1 cellular context compared by ENCODE assay signal in the genomic region with DNA sequence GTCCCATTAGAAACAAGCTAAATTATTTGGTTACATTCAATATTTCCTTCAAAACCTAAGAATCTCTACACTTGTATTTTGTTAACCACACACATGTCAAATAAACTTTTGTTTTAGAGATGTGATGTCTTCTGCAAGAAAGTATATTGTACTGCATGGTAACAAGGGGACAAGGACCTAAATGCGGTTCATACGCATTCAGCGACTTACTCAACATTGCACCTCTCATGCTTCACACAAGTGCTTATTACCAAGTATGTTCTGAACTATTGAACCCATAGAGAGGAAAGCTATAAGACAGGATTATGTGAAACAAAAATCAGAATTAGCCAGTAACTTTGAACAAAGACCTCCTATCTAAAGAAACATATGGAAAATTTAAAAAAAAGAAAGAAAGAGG.
TF ChIP-seq lines count a peak whose summit lies in the region.

No MANE protein-coding gene starts in this region.

TF ChIP-seq in HEK293, 187 proteins besides CTCF, POLR2A, EP300 and RAD21:
- TF ChIP-seq ZBTB1 (tag by site-specific recombination; IDR thresholded peaks at IDR 0.05) (no peak), ZNF791 (tag by site-specific recombination; IDR thresholded peaks at IDR 0.05) (no peak), ZNF23 (tag by site-specific recombination; IDR thresholded peaks at IDR 0.05; ENCODE audit: borderline replicate concordance) (no peak), GLI2 (tag by site-specific recombination; IDR thresholded peaks at IDR 0.05; ENCODE audit: borderline replicate concordance, low read depth) (no peak), ZNF785 (tag by site-specific recombination; IDR thresholded peaks at IDR 0.05) (no peak)
- TF ChIP-seq, protein P1, sequence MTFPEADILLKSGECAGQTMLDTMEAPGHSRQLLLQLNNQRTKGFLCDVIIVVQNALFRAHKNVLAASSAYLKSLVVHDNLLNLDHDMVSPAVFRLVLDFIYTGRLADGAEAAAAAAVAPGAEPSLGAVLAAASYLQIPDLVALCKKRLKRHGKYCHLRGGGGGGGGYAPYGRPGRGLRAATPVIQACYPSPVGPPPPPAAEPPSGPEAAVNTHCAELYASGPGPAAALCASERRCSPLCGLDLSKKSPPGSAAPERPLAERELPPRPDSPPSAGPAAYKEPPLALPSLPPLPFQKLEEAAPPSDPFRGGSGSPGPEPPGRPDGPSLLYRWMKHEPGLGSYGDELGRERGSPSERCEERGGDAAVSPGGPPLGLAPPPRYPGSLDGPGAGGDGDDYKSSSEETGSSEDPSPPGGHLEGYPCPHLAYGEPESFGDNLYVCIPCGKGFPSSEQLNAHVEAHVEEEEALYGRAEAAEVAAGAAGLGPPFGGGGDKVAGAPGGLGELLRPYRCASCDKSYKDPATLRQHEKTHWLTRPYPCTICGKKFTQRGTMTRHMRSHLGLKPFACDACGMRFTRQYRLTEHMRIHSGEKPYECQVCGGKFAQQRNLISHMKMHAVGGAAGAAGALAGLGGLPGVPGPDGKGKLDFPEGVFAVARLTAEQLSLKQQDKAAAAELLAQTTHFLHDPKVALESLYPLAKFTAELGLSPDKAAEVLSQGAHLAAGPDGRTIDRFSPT (tag by site-specific recombination; IDR thresholded peaks at IDR 0.05): no peak
TF ChIP-seq in HEK293: peak in this region for 0.
